34 cellular contexts compared by ENCODE assay signal in the genomic region with DNA sequence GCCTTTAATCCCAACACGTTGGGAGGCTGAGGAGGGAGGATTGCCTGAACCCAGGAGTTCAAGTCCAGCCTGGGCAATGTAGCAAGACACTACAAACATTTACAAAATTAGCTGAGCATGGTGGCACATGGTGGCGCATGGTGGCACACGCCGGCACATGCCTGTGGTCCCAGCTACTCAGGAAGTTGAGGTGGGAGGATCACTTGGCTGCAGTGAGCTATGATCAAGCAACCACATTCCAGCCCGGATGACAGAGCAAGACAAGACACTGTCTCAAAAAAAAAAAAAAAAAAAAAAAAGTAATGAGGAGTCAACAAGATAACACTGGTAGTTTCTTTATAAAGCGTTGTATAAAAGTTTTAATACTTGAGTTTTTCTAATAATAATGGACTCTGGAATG. TPM values are rescaled to one million over a fixed set of nuclear protein-coding genes. Genes with fewer than 3 reads are reported as not detected.
"Had no signal": no experiment of that assay in that cellular context is flagged by ENCODE, and none has a peak within 500 bp of the region (broad histone marks: within the 10 kb centered on the region; RNA-seq: fewer than 3 reads in every experiment).

No MANE protein-coding gene starts in this region.

- H3K4me1 ChIP-seq: left lung, lower lobe of right lung, thyroid gland had no signal

- H3K4me3 Mint-ChIP-seq: activated naive CD8-positive, alpha-beta T cell; immature natural killer cell; natural killer cell treated with Interleukin-12 subunit alpha and Interleukin-12 subunit beta and Interleukin-15 and Interleukin-18, amount 100 ng/mL, for 72 hours; stimulated activated memory B cell treated with anti-CD40 and anti-IgM and Interleukin-4, amounts not matched to agents 10 μg/mL and 1 μg/mL and 100 μg/mL, for 72 hours; T-helper 2 cell treated with Interferon-gamma antibody and Interleukin-4, amounts not matched to agents 5 μg/mL and 100 μg/mL, for 36 hours had no signal

- H3K36me3 Mint-ChIP-seq: activated naive CD8-positive, alpha-beta T cell; stimulated activated memory B cell treated with anti-CD40 and anti-IgM and Interleukin-4, amounts not matched to agents 10 μg/mL and 1 μg/mL and 100 μg/mL, for 72 hours had no signal

- H3K27ac ChIP-seq: heart left ventricle, left lung, lower lobe of right lung, stomach, thyroid gland, upper lobe of left lung had no signal

- H3K36me3 ChIP-seq: heart left ventricle, left lung, lower lobe of right lung, stomach, thyroid gland, upper lobe of left lung had no signal

- H3K4me3 ChIP-seq: heart left ventricle, left lung, lower lobe of right lung, stomach, thyroid gland, upper lobe of left lung had no signal

- ATAC-seq: heart left ventricle; left lung; lower lobe of right lung; natural killer cell treated with Interleukin-12 subunit alpha and Interleukin-12 subunit beta and Interleukin-15 and Interleukin-18, amount 100 ng/mL, for 72 hours; right cardiac atrium; stimulated activated memory B cell treated with anti-CD40 and anti-IgM and Interleukin-4, amounts not matched to agents 10 μg/mL and 1 μg/mL and 100 μg/mL, for 72 hours had no signal

- H3K4me1 Mint-ChIP-seq: immature natural killer cell; stimulated activated memory B cell treated with anti-CD40 and anti-IgM and Interleukin-4, amounts not matched to agents 10 μg/mL and 1 μg/mL and 100 μg/mL, for 72 hours had no signal

- DNase-seq: activated CD4-positive, alpha-beta T cell treated with anti-CD3 and anti-CD28 coated beads for 48 hours; activated CD4-positive, alpha-beta T cell treated with anti-CD3 and anti-CD28 coated beads, Interleukin-2, amount 50 U/mL, for 48 hours; activated CD8-positive, alpha-beta memory T cell treated with anti-CD3 and anti-CD28 coated beads for 24 hours; activated effector memory CD4-positive, alpha-beta T cell treated with Interleukin-2 at 50 U/mL for 16 hours; activated naive CD4-positive, alpha-beta T cell treated with Interleukin-2 at 50 U/mL for 16 hours; anterior cingulate cortex; effector CD8-positive, alpha-beta T cell; erythroblast; heart left ventricle; hypothalamus; immature natural killer cell; kidney glomerular epithelial cell; lower lobe of right lung; mesendoderm; posterior cingulate gyrus; right cardiac atrium; small intestine; stimulated activated CD4-positive, alpha-beta T cell treated with anti-CD3 and anti-CD28 coated beads, Interleukin-4, amount 100 ng/mL, for 4 hours; stimulated activated CD8-positive, alpha-beta memory T cell treated with anti-CD3 and anti-CD28 coated beads, Interleukin-4, amount 100 ng/mL, for 48 hours; stomach; T-helper 1 cell; thyroid gland; upper lobe of left lung had no signal

- H3K27ac Mint-ChIP-seq: activated naive CD8-positive, alpha-beta T cell; immature natural killer cell; natural killer cell treated with Interleukin-12 subunit alpha and Interleukin-12 subunit beta and Interleukin-15 and Interleukin-18, amount 100 ng/mL, for 72 hours; stimulated activated memory B cell treated with anti-CD40 and anti-IgM and Interleukin-4, amounts not matched to agents 10 μg/mL and 1 μg/mL and 100 μg/mL, for 72 hours; T-helper 2 cell treated with Interferon-gamma antibody and Interleukin-4, amounts not matched to agents 5 μg/mL and 100 μg/mL, for 36 hours had no signal

- H3K9me3 ChIP-seq: heart left ventricle, left lung, lower lobe of right lung, stomach, thyroid gland, upper lobe of left lung had no signal

- H3K9me3 Mint-ChIP-seq: stimulated activated memory B cell treated with anti-CD40 and anti-IgM and Interleukin-4, amounts not matched to agents 10 μg/mL and 1 μg/mL and 100 μg/mL, for 72 hours; T-helper 2 cell treated with Interferon-gamma antibody and Interleukin-4, amounts not matched to agents 5 μg/mL and 100 μg/mL, for 36 hours had no signal

RNA-seq across cellular contexts. Expression of gene FEZF2, which starts 10.1 kb away (rescaled TPM):
- total RNA-seq: dermis microvascular lymphatic vessel endothelial cell; fibroblast of lung; fibroblast of villous mesenchyme; heart left ventricle; left lung; lower lobe of right lung; mononuclear cell; natural killer cell treated with Interleukin-12 subunit alpha and Interleukin-12 subunit beta and Interleukin-15 and Interleukin-18, amount 100 ng/mL, for 72 hours; osteoblast; right cardiac atrium; stomach; thyroid gland; upper lobe of left lung had no signal
- polyA plus RNA-seq: adipose tissue, fibroblast of lung, heart left ventricle, immature natural killer cell, right cardiac atrium, small intestine, stomach had no signal
